ENCODE assay signal across 1 cellular context in genomic region chr2:187547353-187547979, GRCh38.
A peak's percentile ranks its signal among the peaks of the same experiment; 100 is the strongest.
TF ChIP-seq lines count a peak whose summit lies in the region.

No MANE protein-coding gene starts in this region.

TF ChIP-seq in HEK293, 187 proteins besides CTCF, POLR2A, EP300 and RAD21 (continued from another document):
- no peak for TF ChIP-seq ZFHX2 (tag by site-specific recombination; conservative IDR thresholded peaks at IDR 0.05)
- no peak for TF ChIP-seq ZNF280C (tag by site-specific recombination; IDR thresholded peaks at IDR 0.05)
- TF ChIP-seq ZNF391 (tag by site-specific recombination; IDR thresholded peaks at IDR 0.05; ENCODE audit: borderline replicate concordance, low read depth) = no peak
- no peak for TF ChIP-seq ZNF37A (tag by site-specific recombination; IDR thresholded peaks at IDR 0.05)
- no peak for TF ChIP-seq ELK4 (IDR thresholded peaks at IDR 0.05; ENCODE audit: borderline replicate concordance, low read depth, low read length)
- TF ChIP-seq TCF7L2 (IDR thresholded peaks at IDR 0.05; ENCODE audit: borderline replicate concordance, low read depth, low read length) = no peak
- TF ChIP-seq ZBTB6 (tag by site-specific recombination; IDR thresholded peaks at IDR 0.05) = no peak
- peak; percentile 82 for TF ChIP-seq ZNF629 (tag by site-specific recombination; IDR thresholded peaks at IDR 0.05)
- no peak for TF ChIP-seq ZNF175 (tag by site-specific recombination; IDR thresholded peaks at IDR 0.05)
- no peak for TF ChIP-seq ZNF404 (tag by site-specific recombination; IDR thresholded peaks at IDR 0.05)
- no peak for TF ChIP-seq ZNF311 (tag by site-specific recombination; IDR thresholded peaks at IDR 0.05; ENCODE audit: borderline replicate concordance)
- no peak for TF ChIP-seq ZNF596 (tag by site-specific recombination; IDR thresholded peaks at IDR 0.05)
- TF ChIP-seq ZNF132 (tag by site-specific recombination; IDR thresholded peaks at IDR 0.05; ENCODE audit: borderline replicate concordance) = no peak
- no peak for TF ChIP-seq EGR2 (tag by site-specific recombination; IDR thresholded peaks at IDR 0.05; ENCODE audit: low read depth)
- TF ChIP-seq KLF8 (tag by site-specific recombination; IDR thresholded peaks at IDR 0.05) = no peak
- 0 out of 2 replicates have a peak, but pooled peaks have one; percentile 20 for TF ChIP-seq IKZF3 (tag by site-specific recombination; IDR thresholded peaks at IDR 0.05)
- peak; percentile 78 for TF ChIP-seq INSM2 (tag by site-specific recombination; IDR thresholded peaks at IDR 0.05)
- no peak for TF ChIP-seq GFI1B (tag by site-specific recombination; IDR thresholded peaks at IDR 0.05)
- TF ChIP-seq ZNF558 (tag by site-specific recombination; IDR thresholded peaks at IDR 0.05) = no peak
- no peak for TF ChIP-seq ZNF362 (tag by site-specific recombination; IDR thresholded peaks at IDR 0.05)
- TF ChIP-seq TSHZ1 (tag by site-specific recombination; IDR thresholded peaks at IDR 0.05; ENCODE audit: borderline replicate concordance) = peak; percentile 34; the same call in 1 of the 2 replicates
- TF ChIP-seq ZXDB (tag by site-specific recombination; IDR thresholded peaks at IDR 0.05) = no peak; the same call in 1 of the 2 replicates
- peak; percentile 59; the same call in 1 of the 2 replicates for TF ChIP-seq ZBTB17 (tag by site-specific recombination; IDR thresholded peaks at IDR 0.05)
- TF ChIP-seq PRDM10 (tag by site-specific recombination; IDR thresholded peaks at IDR 0.05) = no peak
- TF ChIP-seq HOXD13 (CRISPR knock-in tag; IDR thresholded peaks at IDR 0.05; ENCODE audit: borderline replicate concordance) = no peak
- no peak for TF ChIP-seq ZNF530 (tag by site-specific recombination; IDR thresholded peaks at IDR 0.05; ENCODE audit: low read depth)
- TF ChIP-seq ZNF529 (tag by site-specific recombination; IDR thresholded peaks at IDR 0.05; ENCODE audit: insufficient replicate concordance) = no peak
- no peak for TF ChIP-seq ZNF621 (tag by site-specific recombination; IDR thresholded peaks at IDR 0.05)
- no peak for TF ChIP-seq ZNF155 (tag by site-specific recombination; IDR thresholded peaks at IDR 0.05)
- no peak for TF ChIP-seq YY1 (tag by site-specific recombination; IDR thresholded peaks at IDR 0.05)
- TF ChIP-seq ZIC2 (tag by site-specific recombination; IDR thresholded peaks at IDR 0.05) = no peak
- peak; percentile 43 for TF ChIP-seq OSR2 (tag by site-specific recombination; IDR thresholded peaks at IDR 0.05)
- TF ChIP-seq ZNF23 (tag by site-specific recombination; IDR thresholded peaks at IDR 0.05; ENCODE audit: borderline replicate concordance) = no peak
TF ChIP-seq in HEK293: peak in this region for 9.
